In the genomic region with DNA sequence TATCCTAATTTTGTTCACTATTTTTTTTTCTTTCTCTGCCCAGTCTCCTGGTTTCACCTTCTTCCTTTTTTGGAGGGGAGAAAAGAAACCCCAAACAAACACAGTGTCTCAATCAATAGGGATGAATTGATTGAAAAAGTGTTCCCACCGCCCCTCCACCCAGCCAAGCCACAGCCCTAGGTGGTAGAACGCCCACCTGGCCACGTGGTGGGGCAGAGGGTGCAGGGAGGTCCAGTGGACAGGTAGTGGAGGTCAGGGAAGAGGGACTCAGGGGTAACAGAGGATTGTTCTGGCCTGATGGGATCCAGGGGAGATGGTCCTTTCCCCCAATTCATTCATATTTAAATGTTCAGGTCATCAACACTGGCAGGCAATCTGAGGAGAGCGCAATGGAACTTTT, we compare ENCODE assay signal across 13 cellular contexts. TPM values are rescaled to one million over a fixed set of nuclear protein-coding genes. Genes with fewer than 3 reads are reported as not detected.
DNase-seq lines count a peak whose midpoint lies in the region; TF ChIP-seq lines count a peak whose summit lies in the region.
"Had no signal": no experiment of that assay in that cellular context is flagged by ENCODE, and none has a peak within 500 bp of the region (broad histone marks: within the 10 kb centered on the region; RNA-seq: fewer than 3 reads in every experiment).

No MANE protein-coding gene starts in this region.

- H2BK12ac ChIP-seq in neuronal stem cell (ENCODE audit: low read length) = peak overlapping the region; percentile 80

- H3K9me3 ChIP-seq in neuronal stem cell (replicated peaks in 1 of 2; ENCODE audit: control insufficient read depth in 2 of 2, insufficient read depth in 1 of 2, low read depth in 1 of 2, low read length in 2 of 2) = no peaks in the 10 kb centered on the region
- H3K9me3 ChIP-seq in effector memory CD4-positive, alpha-beta T cell (ENCODE audit: control insufficient read depth, low read length) = no peaks in the 10 kb centered on the region
- H3K9me3 ChIP-seq: BE2C, right lobe of liver had no signal

- H3K23ac ChIP-seq in neuronal stem cell (ENCODE audit: low read depth, low read length, poor library complexity) = no peak overlapping the region

- H3K36me3 ChIP-seq in neuronal stem cell (replicated peaks in 1 of 2; ENCODE audit: control insufficient read depth in 2 of 2, insufficient read depth in 2 of 2, low read length in 2 of 2) = no peaks in the 10 kb centered on the region
- H3K36me3 ChIP-seq in effector memory CD4-positive, alpha-beta T cell (ENCODE audit: control insufficient read depth, insufficient read depth, low read length) = no peaks in the 10 kb centered on the region
- H3K36me3 ChIP-seq: BE2C, right lobe of liver had no signal

- H3K4ac ChIP-seq in neuronal stem cell (ENCODE audit: low read length) = no peak overlapping the region

- no peak for DNase-seq in AG10803 (ENCODE audit: low read depth)
- DNase-seq in fibroblast of pulmonary artery (ENCODE audit: low read depth) = no peak
- DNase-seq in neuronal stem cell (ENCODE audit: low spot score) = no peak
- no peak for DNase-seq in effector memory CD4-positive, alpha-beta T cell
- no peak for DNase-seq in GOT3 (lab: John Stamatoyannopoulos, UW)
- DNase-seq in NCI-H510A (lab: John Stamatoyannopoulos, UW) = no peak
- DNase-seq in foreskin melanocyte = no peak
- DNase-seq: activated T-cell treated with anti-CD3 and anti-CD28 coated beads, Interleukin-2, amount 50 U/mL, for 48 hours; BE2C; NCI-H1417 treated with DMSO at 0.1 percent for 48 hours; NCI-H774; right lobe of liver had no signal

- TF ChIP-seq CTCF in AG10803 (conservative IDR thresholded peaks at IDR 0.05; ENCODE audit: low read length) (no peak), WI38 (IDR thresholded peaks at IDR 0.05; ENCODE audit: low read depth, low read length) (no peak), fibroblast of pulmonary artery (IDR thresholded peaks at IDR 0.05; ENCODE audit: low read length, missing control alignments) (no peak)

- peak overlapping the region; percentile 22 for H3K4me2 ChIP-seq in neuronal stem cell (ENCODE audit: insufficient read depth, low read length, poor library complexity, severe bottlenecking)

- H3K4me3 ChIP-seq in AG10803 (ENCODE audit: low read length) = peak overlapping the region; percentile 71
- peak overlapping the region; percentile 84 for H3K4me3 ChIP-seq in WI38 (ENCODE audit: low read depth, low read length)
- peak overlapping the region; percentile 62 for H3K4me3 ChIP-seq in fibroblast of pulmonary artery (replicated peaks; ENCODE audit: low read depth, low read length)
- H3K4me3 ChIP-seq in neuronal stem cell (ENCODE audit: low read length in 2 of 2) = peak overlapping the region in 1 of 2 donors; percentile 17
- H3K4me3 ChIP-seq in effector memory CD4-positive, alpha-beta T cell (ENCODE audit: insufficient read depth, low read depth, low read length, poor library complexity, severe bottlenecking) = no peak overlapping the region
- H3K4me3 ChIP-seq: right lobe of liver had no signal

- H2BK120ac ChIP-seq in neuronal stem cell (ENCODE audit: low read depth, low read length) = no peak overlapping the region

- H3K4me1 ChIP-seq in neuronal stem cell (ENCODE audit: control insufficient read depth in 2 of 2, insufficient read depth in 1 of 2, low read depth in 1 of 2, low read length in 2 of 2) = peaks cover 12 to 26% of the 10 kb centered on the region in 2 donors
- H3K4me1 ChIP-seq in effector memory CD4-positive, alpha-beta T cell (ENCODE audit: control insufficient read depth, insufficient read depth, low read length, poor library complexity, severe bottlenecking) = peaks cover 5% of the 10 kb centered on the region
- H3K4me1 ChIP-seq: BE2C had no signal

- H3K27me3 ChIP-seq in neuronal stem cell (ENCODE audit: control insufficient read depth in 3 of 3, insufficient read depth in 3 of 3, low read depth in 1 of 3, low read length in 3 of 3) = peaks cover 0 to 23% (median 3%) of the 10 kb centered on the region in 3 experiments
- no peaks in the 10 kb centered on the region for H3K27me3 ChIP-seq in effector memory CD4-positive, alpha-beta T cell (replicated peaks; ENCODE audit: control insufficient read depth, insufficient read depth, low read length, poor library complexity, severe bottlenecking)
- H3K27me3 ChIP-seq: right lobe of liver had no signal

- H3K18ac ChIP-seq in neuronal stem cell (ENCODE audit: low read length) = no peak overlapping the region

- peak overlapping the region; percentile 82 for H2AFZ ChIP-seq in neuronal stem cell (ENCODE audit: low read length)

- no peak overlapping the region for H4K8ac ChIP-seq in neuronal stem cell (ENCODE audit: low read depth, low read length)

- no peaks in the 10 kb centered on the region for H3K79me1 ChIP-seq in neuronal stem cell (ENCODE audit: low read depth, low read length)

- H2BK15ac ChIP-seq in neuronal stem cell (ENCODE audit: low read length) = no peak overlapping the region

- no peak overlapping the region for H3K14ac ChIP-seq in neuronal stem cell (ENCODE audit: low read length)

- no peak overlapping the region for H3K9ac ChIP-seq in neuronal stem cell (ENCODE audit: low read depth, low read length, poor library complexity)

- H2AK5ac ChIP-seq in neuronal stem cell (ENCODE audit: low read depth, low read length) = no peak overlapping the region

- H4K91ac ChIP-seq in neuronal stem cell (ENCODE audit: low read depth, low read length, poor library complexity) = no peak overlapping the region

- no peak overlapping the region for H2BK5ac ChIP-seq in neuronal stem cell (ENCODE audit: low read length)

- WGBS in neuronal stem cell (ENCODE audit: extremely low coverage in 2 of 2, insufficient read length in 2 of 2, insufficient replicate concordance in 1 of 2), 2 donors = no CpG with 5 or more reads among the region's 4 CpGs

- no peak overlapping the region for H3K27ac ChIP-seq in neuronal stem cell (replicated peaks; ENCODE audit: low read length)
- no peak overlapping the region for H3K27ac ChIP-seq in effector memory CD4-positive, alpha-beta T cell (ENCODE audit: insufficient read depth, low read length, poor library complexity, severe bottlenecking)
- H3K27ac ChIP-seq: right lobe of liver had no signal

RNA-seq across cellular contexts. Expression of gene INHBA, which starts 1.8 kb away (rescaled TPM):
- not detected for polyA plus RNA-seq in neuronal stem cell (2013, experiment 1 of 2)
- polyA plus RNA-seq in neuronal stem cell (2013, experiment 2 of 2) = not detected
